In genomic region chr4:15533817-15534216, GRCh38 we compare ENCODE assay signal across 20 cellular contexts.
A peak's percentile ranks its signal among the peaks of the same experiment; 100 is the strongest.
DNase-seq lines count a peak whose midpoint lies in the region; ATAC-seq, FAIRE-seq and TF ChIP-seq lines count a peak whose summit lies in the region.
"Had no signal": no experiment of that assay in that cellular context is flagged by ENCODE, and none has a peak within 500 bp of the region (broad histone marks: within the 10 kb centered on the region; RNA-seq: fewer than 3 reads in every experiment).

No MANE protein-coding gene starts in this region.

- H3K18ac ChIP-seq in mesendoderm (ENCODE audit: low read length) (no peak overlapping the region), H9 (ENCODE audit: insufficient read length, low read depth, low read length) (no peak overlapping the region)

- no peak for TF ChIP-seq POLR2A in GM12892 (IDR thresholded peaks at IDR 0.05; ENCODE audit: low read depth, low read length)

- H3K9me3 Mint-ChIP-seq in endodermal cell: no peaks in the 10 kb centered on the region
- H3K9me3 Mint-ChIP-seq in H9: no peaks in the 10 kb centered on the region
- H3K9me3 Mint-ChIP-seq in GM23338: no peaks in the 10 kb centered on the region
- H3K9me3 Mint-ChIP-seq: CD4-positive, alpha-beta T cell; CD8-positive, alpha-beta T cell had no signal

- no peaks in the 10 kb centered on the region for H3F3A ChIP-seq in GM23338 (replicated peaks; ENCODE audit: low read depth)

- no peaks in the 10 kb centered on the region for H3K27me3 ChIP-seq in endodermal cell (ENCODE audit: control insufficient read depth, insufficient read depth, low read length, poor library complexity, severe bottlenecking)
- H3K27me3 ChIP-seq in mesendoderm (ENCODE audit: insufficient read depth, low read length, poor library complexity): no peaks in the 10 kb centered on the region
- H3K27me3 ChIP-seq in H9 (ENCODE audit: insufficient read depth, low read length): no peaks in the 10 kb centered on the region
- no peaks in the 10 kb centered on the region for H3K27me3 ChIP-seq in GM23338 (ENCODE audit: insufficient read depth)
- H3K27me3 ChIP-seq: BLaER1 treated with 17β-estradiol and CSF1 and Interleukin-3, amounts not matched to agents 10 nM and 100 nM had no signal

- no peak overlapping the region for H2BK20ac ChIP-seq in H9 (ENCODE audit: low read depth, low read length, poor library complexity, severe bottlenecking)

- H3K23me2 ChIP-seq in H9 (ENCODE audit: insufficient read length, low read depth, low read length, poor library complexity, severe bottlenecking): no peaks in the 10 kb centered on the region

- H2AFZ ChIP-seq in H9 (ENCODE audit: low read length) (no peak overlapping the region), GM23338 (no peak overlapping the region)

- H3K4me3 Mint-ChIP-seq in endodermal cell: no peak overlapping the region
- no peak overlapping the region for H3K4me3 Mint-ChIP-seq in H9
- no peak overlapping the region for H3K4me3 Mint-ChIP-seq in GM23338
- H3K4me3 Mint-ChIP-seq: B cell; CD4-positive, alpha-beta T cell; CD8-positive, alpha-beta T cell had no signal

- H3K36me3 Mint-ChIP-seq in endodermal cell (ENCODE audit: low read depth) (peaks cover 14% of the 10 kb centered on the region), H9 (ENCODE audit: insufficient read depth in 1 of 3, low read depth in 3 of 3) (peaks cover 0 to 8% (median 0%) of the 10 kb centered on the region in 3 experiments; a peak in 4 of 7 replicates), GM23338 (ENCODE audit: low read depth) (peaks cover 4% of the 10 kb centered on the region; the same call in 2 of the 3 replicates)

- H4K5ac ChIP-seq in mesendoderm (ENCODE audit: low read length) (no peak overlapping the region), H9 (ENCODE audit: insufficient read length, low read depth, low read length) (no peak overlapping the region)

- H3K9ac ChIP-seq in endodermal cell (ENCODE audit: extremely low read depth, low read length, poor library complexity, severe bottlenecking) (no peak overlapping the region), mesendoderm (ENCODE audit: low read length) (no peak overlapping the region), H9 (ENCODE audit: extremely low read depth, insufficient read length, low read length) (no peak overlapping the region)
- H3K9ac ChIP-seq: BLaER1 treated with 17β-estradiol and CSF1 and Interleukin-3, amounts not matched to agents 10 nM and 100 nM had no signal

- H3T11ph ChIP-seq in H9 (ENCODE audit: low read length): no peak overlapping the region

- H3K4me3 ChIP-seq in endodermal cell (ENCODE audit: low read length) (no peak overlapping the region), mesendoderm (ENCODE audit: low read length) (no peak overlapping the region), GM23338 (no peak overlapping the region)
- H3K4me3 ChIP-seq: A549; BLaER1 treated with 17β-estradiol and CSF1 and Interleukin-3, amounts not matched to agents 10 nM and 100 nM had no signal

- H3K4me2 ChIP-seq in mesendoderm (ENCODE audit: low read length) (no peak overlapping the region), H9 (ENCODE audit: insufficient read depth, insufficient read length, low read length) (no peak overlapping the region), GM23338 (no peak overlapping the region)
- H3K4me2 ChIP-seq: A549; BLaER1 treated with 17β-estradiol and CSF1 and Interleukin-3, amounts not matched to agents 10 nM and 100 nM had no signal

- H3K9me3 ChIP-seq in endodermal cell (ENCODE audit: control insufficient read depth, low read length): no peaks in the 10 kb centered on the region
- no peaks in the 10 kb centered on the region for H3K9me3 ChIP-seq in H9 (ENCODE audit: control insufficient read depth, low read depth, low read length)
- H3K9me3 ChIP-seq: A549; BLaER1 treated with 17β-estradiol and CSF1 and Interleukin-3, amounts not matched to agents 10 nM and 100 nM; Caco-2 had no signal

- no peak overlapping the region for H3K27ac ChIP-seq in endodermal cell (ENCODE audit: low read depth, low read length)
- H3K27ac ChIP-seq in mesendoderm (ENCODE audit: low read depth, low read length): no peak overlapping the region
- no peak overlapping the region for H3K27ac ChIP-seq in H9 (ENCODE audit: insufficient read length, low read depth, low read length)
- H3K27ac ChIP-seq in GM23338 (ENCODE audit: low read depth): no peak overlapping the region
- H3K27ac ChIP-seq: 22Rv1; A549; BLaER1 treated with 17β-estradiol and CSF1 and Interleukin-3, amounts not matched to agents 10 nM and 100 nM; C4-2B had no signal

- H3K56ac ChIP-seq in mesendoderm (ENCODE audit: low read length) (no peak overlapping the region), H9 (ENCODE audit: insufficient read length, low read depth, low read length) (no peak overlapping the region)

- DNase-seq in GM12892 (ENCODE audit: insufficient read length) (no peak), endodermal cell (no peak), mesendoderm (peak; percentile 20), H9 (no peak), GM23338 (ENCODE audit: low spot score) (no peak)
- DNase-seq: AML-193; Caco-2; Calu3; CD4-positive, alpha-beta T cell; CD8-positive, alpha-beta T cell; DMS79 treated with DMSO at 0.1 percent for 48 hours; GF-D8 had no signal

- no peaks in the 10 kb centered on the region for H3K9me2 ChIP-seq in GM23338 (ENCODE audit: insufficient read depth)

- H3K79me2 ChIP-seq in mesendoderm (ENCODE audit: control insufficient read depth, insufficient read depth, low read length): no peaks in the 10 kb centered on the region
- H3K79me2 ChIP-seq in H9 (ENCODE audit: insufficient read depth, low read length): no peaks in the 10 kb centered on the region
- no peaks in the 10 kb centered on the region for H3K79me2 ChIP-seq in GM23338 (replicated peaks; ENCODE audit: insufficient read depth)

- no peaks in the 10 kb centered on the region for H3K4me1 ChIP-seq in endodermal cell (ENCODE audit: control insufficient read depth, insufficient read depth, low read length)
- H3K4me1 ChIP-seq in mesendoderm (ENCODE audit: control insufficient read depth, low read depth, low read length): peaks cover 2% of the 10 kb centered on the region
- no peaks in the 10 kb centered on the region for H3K4me1 ChIP-seq in H9 (ENCODE audit: insufficient read depth, low read length)
- H3K4me1 ChIP-seq in GM23338 (ENCODE audit: insufficient read depth): no peaks in the 10 kb centered on the region
- H3K4me1 ChIP-seq: A549; BLaER1 treated with 17β-estradiol and CSF1 and Interleukin-3, amounts not matched to agents 10 nM and 100 nM; Caco-2 had no signal

- H3K36me3 ChIP-seq in endodermal cell (ENCODE audit: control insufficient read depth, insufficient read depth, low read length) (peaks cover 5% of the 10 kb centered on the region), mesendoderm (ENCODE audit: control insufficient read depth, insufficient read depth, low read length) (no peaks in the 10 kb centered on the region), GM23338 (ENCODE audit: insufficient read depth) (no peaks in the 10 kb centered on the region)

- WGBS in endodermal cell (ENCODE audit: insufficient coverage in 1 of 2, insufficient read length in 1 of 2), 2 experiments: 79% methylated on average over 2 of the region's 2 CpGs; no CpG with 5 or more reads in 1 of the 2 experiments
- no CpG with 5 or more reads among the region's 2 CpGs for WGBS in mesendoderm (ENCODE audit: extremely low coverage, insufficient coverage, low lambda C conversion rate)
- no CpG with 5 or more reads among the region's 2 CpGs for WGBS in H9 (ENCODE audit: extremely low coverage, insufficient read length, low lambda C conversion rate)

- peak; percentile 50 for FAIRE-seq in GM12892 (lab: Jason Lieb, UNC)
- FAIRE-seq: A549, G401.6, GM12891, GM18507 had no signal

- no peak overlapping the region for H2BK5ac ChIP-seq in mesendoderm (ENCODE audit: low read length)
- H2BK5ac ChIP-seq in H9 (ENCODE audit: insufficient read length, low read length): no peak overlapping the region

- H4K91ac ChIP-seq in H9 (ENCODE audit: insufficient read length, low read depth, low read length): no peak overlapping the region

- H4K20me1 ChIP-seq in H9 (ENCODE audit: control insufficient read depth, insufficient read depth, insufficient read length) (no peaks in the 10 kb centered on the region), GM23338 (replicated peaks; ENCODE audit: insufficient read depth) (no peaks in the 10 kb centered on the region)

- H3K27ac Mint-ChIP-seq in endodermal cell (peak overlapping the region; percentile 17), H9 (no peak overlapping the region), GM23338 (no peak overlapping the region)
- H3K27ac Mint-ChIP-seq: B cell; CD4-positive, alpha-beta T cell; CD8-positive, alpha-beta T cell had no signal

- no peak for TF ChIP-seq CTCF in endodermal cell (conservative IDR thresholded peaks at IDR 0.05)
- TF ChIP-seq CTCF in H9 (conservative IDR thresholded peaks at IDR 0.05): no peak
- no peak for TF ChIP-seq CTCF in GM23338 (conservative IDR thresholded peaks at IDR 0.05; ENCODE audit: low read depth in 2 of 2)

- H3K14ac ChIP-seq in H9 (ENCODE audit: insufficient read depth, low read length): no peak overlapping the region

- H4K8ac ChIP-seq in mesendoderm (ENCODE audit: low read depth, low read length) (no peak overlapping the region), H9 (replicated peaks; ENCODE audit: insufficient read length, low read depth, low read length) (no peak overlapping the region)

- H3K4ac ChIP-seq in mesendoderm (ENCODE audit: low read depth, low read length) (no peak overlapping the region), H9 (ENCODE audit: low read depth, low read length) (no peak overlapping the region)

- H3K79me1 ChIP-seq in mesendoderm (ENCODE audit: low read length) (no peaks in the 10 kb centered on the region), H9 (ENCODE audit: insufficient read depth, low read depth, low read length, poor library complexity, severe bottlenecking) (no peaks in the 10 kb centered on the region)

- no peak overlapping the region for H2AK5ac ChIP-seq in mesendoderm (ENCODE audit: low read length)
- no peak overlapping the region for H2AK5ac ChIP-seq in H9 (ENCODE audit: insufficient read length, low read length)

- ATAC-seq in GM23338: no peak
- ATAC-seq: A549; CD8-positive, alpha-beta T cell had no signal

- H3K4me1 Mint-ChIP-seq in endodermal cell: peaks cover 10% of the 10 kb centered on the region
- no peaks in the 10 kb centered on the region for H3K4me1 Mint-ChIP-seq in H9
- no peaks in the 10 kb centered on the region for H3K4me1 Mint-ChIP-seq in GM23338
- H3K4me1 Mint-ChIP-seq: B cell had no signal

- no peaks in the 10 kb centered on the region for H3K27me3 Mint-ChIP-seq in endodermal cell (ENCODE audit: insufficient read depth)
- H3K27me3 Mint-ChIP-seq in H9 (ENCODE audit: low read depth): no peaks in the 10 kb centered on the region
- peaks cover 2% of the 10 kb centered on the region for H3K27me3 Mint-ChIP-seq in GM23338 (ENCODE audit: insufficient read depth, low read depth, poor library complexity)
- H3K27me3 Mint-ChIP-seq: B cell; CD4-positive, alpha-beta T cell had no signal

- H2BK120ac ChIP-seq in mesendoderm (ENCODE audit: low read depth, low read length) (no peak overlapping the region), H9 (ENCODE audit: low read depth, low read length, poor library complexity, severe bottlenecking) (no peak overlapping the region)

- H3K23ac ChIP-seq in mesendoderm (ENCODE audit: low read length): no peak overlapping the region
- no peak overlapping the region for H3K23ac ChIP-seq in H9 (ENCODE audit: insufficient read length, low read depth, low read length)

- H2BK12ac ChIP-seq in H9 (ENCODE audit: insufficient read length, low read depth, low read length): no peak overlapping the region

- H2BK15ac ChIP-seq in mesendoderm (replicated peaks; ENCODE audit: low read depth) (no peak overlapping the region), H9 (ENCODE audit: low read depth, low read length) (no peak overlapping the region)
